Comparison of ENCODE assay signal across 12 cellular contexts in genomic region chr10:100909506-100910260, GRCh38. TPM values are rescaled to one million over a fixed set of nuclear protein-coding genes. Genes with fewer than 3 reads are reported as not detected.
DNase-seq lines count a peak whose midpoint lies in the region; ATAC-seq and TF ChIP-seq lines count a peak whose summit lies in the region.
"Had no signal": no experiment of that assay in that cellular context is flagged by ENCODE, and none has a peak within 500 bp of the region (broad histone marks: within the 10 kb centered on the region; RNA-seq: fewer than 3 reads in every experiment).

No MANE protein-coding gene starts in this region.

- H3K9ac ChIP-seq in iPS-20b (ENCODE audit: low read depth, low read length), result peak overlapping the region; percentile 45; the same call in 1 of the 2 replicates

- H3K4me3 Mint-ChIP-seq in activated naive CD4-positive, alpha-beta T cell treated with anti-CD3 and anti-CD28 coated beads, Interleukin-2, amount 50 U/mL, for 24 hours, result no peak overlapping the region
- H3K4me3 Mint-ChIP-seq in activated naive CD4-positive, alpha-beta T cell treated with anti-CD3 and anti-CD28 coated beads, Interleukin-2, amount 10 ng/mL, durations not matched to agents 7 days and 5 days, result no peak overlapping the region
- H3K4me3 Mint-ChIP-seq in T-cell (no peak overlapping the region), type B pancreatic cell (peak overlapping the region; percentile 65)

- no peak for DNase-seq in activated naive CD4-positive, alpha-beta T cell treated with anti-CD3 and anti-CD28 coated beads, Interleukin-2, amount 10 ng/mL, durations not matched to agents 7 days and 5 days
- DNase-seq in T-cell (no peak), type B pancreatic cell (ENCODE audit: extremely low spot score, unreplicated experiment) (no peak), glomerular visceral epithelial cell (ENCODE audit: extremely low spot score) (no peak), omental fat pad (ENCODE audit: low spot score) (no peak)
- DNase-seq: foreskin melanocyte, H9, mammary epithelial cell, NCI-H1105 had no signal

- peak overlapping the region; percentile 4 for H3K27ac Mint-ChIP-seq in activated naive CD4-positive, alpha-beta T cell treated with anti-CD3 and anti-CD28 coated beads, Interleukin-2, amount 50 U/mL, for 24 hours
- H3K27ac Mint-ChIP-seq in activated naive CD4-positive, alpha-beta T cell treated with anti-CD3 and anti-CD28 coated beads, Interleukin-2, amount 10 ng/mL, durations not matched to agents 7 days and 5 days, result no peak overlapping the region
- H3K27ac Mint-ChIP-seq in T-cell (peak overlapping the region; percentile 11 to 45), type B pancreatic cell (peak overlapping the region; percentile 61)

- no peaks in the 10 kb centered on the region for H3K9me3 ChIP-seq in iPS-20b (ENCODE audit: insufficient read depth, low read depth, low read length)

- CTCF ChIA-PET in activated naive CD4-positive, alpha-beta T cell treated with anti-CD3 and anti-CD28 coated beads, Interleukin-2, amount 10 ng/mL, durations not matched to agents 7 days and 5 days (lab: Charles Lee), result interaction anchor here (0.5 to 1.1 kb wide), 2 partner anchors 26 to 532 kb away, joined by 3 read pairs; no protein-coding TSS in a partner anchor
- CTCF ChIA-PET in T-cell (lab: Charles Lee), result no interaction called here

- no peaks in the 10 kb centered on the region for H3K36me3 Mint-ChIP-seq in activated naive CD4-positive, alpha-beta T cell treated with anti-CD3 and anti-CD28 coated beads, Interleukin-2, amount 50 U/mL, for 24 hours
- H3K36me3 Mint-ChIP-seq in activated naive CD4-positive, alpha-beta T cell treated with anti-CD3 and anti-CD28 coated beads, Interleukin-2, amount 10 ng/mL, durations not matched to agents 7 days and 5 days, result peaks cover 10% of the 10 kb centered on the region
- H3K36me3 Mint-ChIP-seq in T-cell (peaks cover 3% of the 10 kb centered on the region), type B pancreatic cell (no peaks in the 10 kb centered on the region)

- POLR2A ChIA-PET in T-cell (lab: Charles Lee), result no interaction called here

- no peaks in the 10 kb centered on the region; the same call in 1 of the 2 replicates for H3K36me3 ChIP-seq in iPS-20b (ENCODE audit: insufficient read depth, low read depth, low read length)

- ATAC-seq in T-cell (replicated peaks in 1 of 4) (no peak), HG03442 (IDR thresholded peaks at IDR 0.05; ENCODE audit: unreplicated experiment) (no peak), omental fat pad (ENCODE audit: low FRiP score) (no peak)

- no peaks in the 10 kb centered on the region for H3K9me3 Mint-ChIP-seq in activated naive CD4-positive, alpha-beta T cell treated with anti-CD3 and anti-CD28 coated beads, Interleukin-2, amount 50 U/mL, for 24 hours
- no peaks in the 10 kb centered on the region for H3K9me3 Mint-ChIP-seq in activated naive CD4-positive, alpha-beta T cell treated with anti-CD3 and anti-CD28 coated beads, Interleukin-2, amount 10 ng/mL, durations not matched to agents 7 days and 5 days
- H3K9me3 Mint-ChIP-seq in T-cell (no peaks in the 10 kb centered on the region), type B pancreatic cell (no peaks in the 10 kb centered on the region)
- H3K9me3 Mint-ChIP-seq: H9 had no signal

- peaks cover 12% of the 10 kb centered on the region; the same call in 1 of the 2 replicates for H3K4me1 ChIP-seq in iPS-20b (ENCODE audit: insufficient read depth, low read length)

- H3K4me3 ChIP-seq in iPS-20b (ENCODE audit: low read length), result no peak overlapping the region

- H3K27me3 ChIP-seq in iPS-20b (ENCODE audit: insufficient read depth, low read length), result no peaks in the 10 kb centered on the region

- no peak overlapping the region for H3K27ac ChIP-seq in iPS-20b (ENCODE audit: low read length)

- TF ChIP-seq CTCF in type B pancreatic cell (conservative IDR thresholded peaks at IDR 0.05) (no peak), omental fat pad (IDR thresholded peaks at IDR 0.05) (no peak)

- H3K27me3 Mint-ChIP-seq in activated naive CD4-positive, alpha-beta T cell treated with anti-CD3 and anti-CD28 coated beads, Interleukin-2, amount 50 U/mL, for 24 hours, result no peaks in the 10 kb centered on the region
- peaks cover 7% of the 10 kb centered on the region for H3K27me3 Mint-ChIP-seq in activated naive CD4-positive, alpha-beta T cell treated with anti-CD3 and anti-CD28 coated beads, Interleukin-2, amount 10 ng/mL, durations not matched to agents 7 days and 5 days
- no peaks in the 10 kb centered on the region for H3K27me3 Mint-ChIP-seq in T-cell
- no peaks in the 10 kb centered on the region for H3K27me3 Mint-ChIP-seq in type B pancreatic cell

- H3K4me1 Mint-ChIP-seq in activated naive CD4-positive, alpha-beta T cell treated with anti-CD3 and anti-CD28 coated beads, Interleukin-2, amount 50 U/mL, for 24 hours, result peaks cover 42% of the 10 kb centered on the region
- H3K4me1 Mint-ChIP-seq in activated naive CD4-positive, alpha-beta T cell treated with anti-CD3 and anti-CD28 coated beads, Interleukin-2, amount 10 ng/mL, durations not matched to agents 7 days and 5 days, result peaks cover 53% of the 10 kb centered on the region
- H3K4me1 Mint-ChIP-seq in T-cell, result peaks cover 24 to 44% (median 31%) of the 10 kb centered on the region in 3 donors
- H3K4me1 Mint-ChIP-seq in type B pancreatic cell (ENCODE audit: unreplicated experiment), result peaks cover 40% of the 10 kb centered on the region

RNA-seq across cellular contexts. Expression of gene SLF2, which starts 3.1 kb away (rescaled TPM):
- 10 to 100 TPM; 20.0 to 43.0 (median 31.3) TPM for total RNA-seq in T-cell
- 22.0 and 46.1 TPM in 2 replicates for total RNA-seq in type B pancreatic cell (ENCODE audit: low replicate concordance)
- 10 to 100 TPM; 14.9 to 37.8 (median 21.9) TPM for total RNA-seq in omental fat pad

RNA-seq across cellular contexts. Expression of gene SEMA4G, which starts 59.6 kb away (rescaled TPM):
- total RNA-seq in T-cell, result 1 to 10 TPM; 1.1 to 2.8 (median 1.4) TPM
- 28.0 and 46.0 TPM in 2 replicates for total RNA-seq in type B pancreatic cell (ENCODE audit: low replicate concordance)
- 1 to 10 TPM in 2 of 4 donors, under 1 TPM in 2; 0.47 to 1.4 (median 1.1) TPM for total RNA-seq in omental fat pad
